In the genomic region with DNA sequence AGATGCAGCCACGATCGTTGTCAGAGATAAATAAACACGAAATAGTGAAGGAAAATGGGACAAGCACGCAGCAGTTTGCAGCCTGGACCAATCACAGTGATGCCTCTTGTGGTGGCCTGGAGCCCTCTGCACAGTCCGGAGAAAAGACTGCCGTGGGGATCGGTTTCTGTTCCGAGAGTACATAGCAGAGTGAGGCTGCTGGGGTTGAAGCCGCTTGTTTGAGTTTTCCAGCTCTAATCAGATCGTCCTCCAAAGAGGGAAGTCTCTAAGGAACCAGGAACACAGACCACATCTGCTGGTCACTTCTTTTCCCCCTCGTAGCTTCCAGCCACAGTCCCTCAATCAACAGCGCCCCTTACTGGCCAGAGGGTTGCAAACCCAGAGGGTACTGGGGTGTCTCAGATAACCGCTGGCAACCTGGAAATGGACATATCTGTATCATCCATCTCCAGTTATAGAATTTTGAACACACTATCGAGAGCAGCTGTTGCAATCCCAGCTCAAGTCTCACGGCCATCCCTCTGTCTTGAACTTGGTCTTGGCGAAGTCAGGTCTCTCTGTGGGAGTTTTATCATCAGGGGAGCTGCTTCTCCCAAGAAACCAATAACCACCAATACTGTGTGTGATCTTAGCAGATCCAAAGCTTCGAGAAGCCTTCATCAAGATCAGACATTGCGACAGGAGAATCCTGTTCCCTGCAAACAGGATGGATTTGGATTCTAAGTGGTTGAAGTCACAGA, we compare ENCODE assay signal across 8 cellular contexts. TPM values are rescaled to one million over a fixed set of nuclear protein-coding genes. Genes with fewer than 3 reads are reported as not detected.
A peak's percentile ranks its signal among the peaks of the same experiment; 100 is the strongest.
DNase-seq lines count a peak whose midpoint lies in the region; ATAC-seq and TF ChIP-seq lines count a peak whose summit lies in the region.

No MANE protein-coding gene starts in this region.

- peak; percentile 28 for DNase-seq in COR-L47 (lab: John Stamatoyannopoulos, UW)
- peak; percentile 59 for DNase-seq in NCI-H69 (lab: John Stamatoyannopoulos, UW)
- DNase-seq in activated CD8-positive, alpha-beta memory T cell treated with anti-CD3 and anti-CD28 coated beads, Interleukin-2, amount 50 U/mL, for 1 hour (ENCODE audit: extremely low read depth): peak; percentile 8
- DNase-seq in endothelial cell (ENCODE audit: low spot score): peak; percentile 88
- DNase-seq in middle frontal gyrus (ENCODE audit: extremely low spot score, low spot score): peak; percentile 75
- peak; percentile 4 to 30 for DNase-seq in stimulated activated CD8-positive, alpha-beta memory T cell treated with anti-CD3 and anti-CD28 coated beads, Interleukin-2, amount 100 ng/mL, for 1 hour (ENCODE audit: low read depth in 2 of 2)

- CTCF ChIA-PET in HEK293 (lab: Yijun Ruan, JAX): interaction anchor here (0.6 to 6.9 kb wide), 79 partner anchors 8 to 725 kb away, joined by 3 to 127 read pairs (median 4); partner anchors contain the start of genes DONSON and OLIG2

- H3K36me3 Mint-ChIP-seq in endothelial cell (ENCODE audit: low read depth, unreplicated experiment): no peaks in the 10 kb centered on the region

- no peaks in the 10 kb centered on the region for H3K36me3 ChIP-seq in HEK293 (ENCODE audit: control insufficient read depth in 2 of 2, insufficient read depth in 1 of 2, low read length in 2 of 2)

- H3K4me1 Mint-ChIP-seq in endothelial cell (ENCODE audit: unreplicated experiment): no peaks in the 10 kb centered on the region

- peak overlapping the region; percentile 11 for H3K4me3 ChIP-seq in HEK293 (ENCODE audit: low read depth, low read length)

- H3K27ac ChIP-seq in HEK293 (ENCODE audit: extremely low read depth, low read depth, low read length): no peak overlapping the region

- POLR2A ChIA-PET in HEK293 (lab: Yijun Ruan, JAX): interaction anchor here (1.2 kb wide), 1 partner anchor 102 kb away, joined by 3 read pairs; the partner anchor contains the start of gene OLIG2

- no peak overlapping the region for H3K27ac Mint-ChIP-seq in endothelial cell (ENCODE audit: unreplicated experiment)

- ATAC-seq in HG02981 (IDR thresholded peaks at IDR 0.05; ENCODE audit: unreplicated experiment): no peak

- H3K9me3 ChIP-seq in HEK293 (ENCODE audit: control insufficient read depth, insufficient read depth, low read depth, low read length): no peaks in the 10 kb centered on the region

- no peaks in the 10 kb centered on the region for H3K4me1 ChIP-seq in HEK293 (ENCODE audit: control insufficient read depth, insufficient read depth, low read length)

- no peaks in the 10 kb centered on the region for H3K9me3 Mint-ChIP-seq in endothelial cell (ENCODE audit: unreplicated experiment)

- H3K27me3 Mint-ChIP-seq in endothelial cell (ENCODE audit: unreplicated experiment): peaks cover 1% of the 10 kb centered on the region

- H3K4me3 Mint-ChIP-seq in endothelial cell (ENCODE audit: unreplicated experiment): peak overlapping the region; percentile 33

- TF ChIP-seq CTCF in HEK293 (tag by site-specific recombination; IDR thresholded peaks at IDR 0.05) (peak; percentile 84), endothelial cell (IDR thresholded peaks at IDR 0.05; ENCODE audit: unreplicated experiment) (peak; percentile 70)

TF ChIP-seq in HEK293, 187 proteins besides CTCF, POLR2A, EP300 and RAD21 (continues in another document):
- peak; percentile 43; the same call in 1 of the 2 replicates for TF ChIP-seq IKZF3 (tag by site-specific recombination; IDR thresholded peaks at IDR 0.05)
- TF ChIP-seq BCL11A (tag by site-specific recombination; IDR thresholded peaks at IDR 0.05; ENCODE audit: low read depth): peak; percentile 75; the same call in 1 of the 2 replicates
- TF ChIP-seq ZFP69B (tag by site-specific recombination; IDR thresholded peaks at IDR 0.05): no peak
- TF ChIP-seq, protein P1, sequence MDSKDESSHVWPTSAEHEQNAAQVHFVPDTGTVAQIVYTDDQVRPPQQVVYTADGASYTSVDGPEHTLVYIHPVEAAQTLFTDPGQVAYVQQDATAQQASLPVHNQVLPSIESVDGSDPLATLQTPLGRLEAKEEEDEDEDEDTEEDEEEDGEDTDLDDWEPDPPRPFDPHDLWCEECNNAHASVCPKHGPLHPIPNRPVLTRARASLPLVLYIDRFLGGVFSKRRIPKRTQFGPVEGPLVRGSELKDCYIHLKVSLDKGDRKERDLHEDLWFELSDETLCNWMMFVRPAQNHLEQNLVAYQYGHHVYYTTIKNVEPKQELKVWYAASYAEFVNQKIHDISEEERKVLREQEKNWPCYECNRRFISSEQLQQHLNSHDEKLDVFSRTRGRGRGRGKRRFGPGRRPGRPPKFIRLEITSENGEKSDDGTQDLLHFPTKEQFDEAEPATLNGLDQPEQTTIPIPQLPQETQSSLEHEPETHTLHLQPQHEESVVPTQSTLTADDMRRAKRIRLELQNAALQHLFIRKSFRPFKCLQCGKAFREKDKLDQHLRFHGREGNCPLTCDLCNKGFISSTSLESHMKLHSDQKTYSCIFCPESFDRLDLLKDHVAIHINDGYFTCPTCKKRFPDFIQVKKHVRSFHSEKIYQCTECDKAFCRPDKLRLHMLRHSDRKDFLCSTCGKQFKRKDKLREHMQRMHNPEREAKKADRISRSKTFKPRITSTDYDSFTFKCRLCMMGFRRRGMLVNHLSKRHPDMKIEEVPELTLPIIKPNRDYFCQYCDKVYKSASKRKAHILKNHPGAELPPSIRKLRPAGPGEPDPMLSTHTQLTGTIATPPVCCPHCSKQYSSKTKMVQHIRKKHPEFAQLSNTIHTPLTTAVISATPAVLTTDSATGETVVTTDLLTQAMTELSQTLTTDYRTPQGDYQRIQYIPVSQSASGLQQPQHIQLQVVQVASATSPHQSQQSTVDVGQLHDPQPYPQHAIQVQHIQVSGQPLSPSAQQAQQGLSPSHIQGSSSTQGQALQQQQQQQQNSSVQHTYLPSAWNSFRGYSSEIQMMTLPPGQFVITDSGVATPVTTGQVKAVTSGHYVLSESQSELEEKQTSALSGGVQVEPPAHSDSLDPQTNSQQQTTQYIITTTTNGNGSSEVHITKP (tag by site-specific recombination; IDR thresholded peaks at IDR 0.05): peak; percentile 40; the same call in 1 of the 2 replicates
- TF ChIP-seq KLF17 (tag by site-specific recombination; IDR thresholded peaks at IDR 0.05): peak; percentile 39; the same call in 1 of the 2 replicates
- peak; percentile 31; the same call in 1 of the 2 replicates for TF ChIP-seq SP7 (tag by site-specific recombination; IDR thresholded peaks at IDR 0.05)
- 0 out of 2 replicates have a peak, but pooled peaks have one; percentile 20 for TF ChIP-seq ZNF394 (tag by site-specific recombination; IDR thresholded peaks at IDR 0.05; ENCODE audit: borderline replicate concordance)
- TF ChIP-seq GLIS1 (tag by site-specific recombination; IDR thresholded peaks at IDR 0.05): peak; percentile 50
- TF ChIP-seq, protein P2, sequence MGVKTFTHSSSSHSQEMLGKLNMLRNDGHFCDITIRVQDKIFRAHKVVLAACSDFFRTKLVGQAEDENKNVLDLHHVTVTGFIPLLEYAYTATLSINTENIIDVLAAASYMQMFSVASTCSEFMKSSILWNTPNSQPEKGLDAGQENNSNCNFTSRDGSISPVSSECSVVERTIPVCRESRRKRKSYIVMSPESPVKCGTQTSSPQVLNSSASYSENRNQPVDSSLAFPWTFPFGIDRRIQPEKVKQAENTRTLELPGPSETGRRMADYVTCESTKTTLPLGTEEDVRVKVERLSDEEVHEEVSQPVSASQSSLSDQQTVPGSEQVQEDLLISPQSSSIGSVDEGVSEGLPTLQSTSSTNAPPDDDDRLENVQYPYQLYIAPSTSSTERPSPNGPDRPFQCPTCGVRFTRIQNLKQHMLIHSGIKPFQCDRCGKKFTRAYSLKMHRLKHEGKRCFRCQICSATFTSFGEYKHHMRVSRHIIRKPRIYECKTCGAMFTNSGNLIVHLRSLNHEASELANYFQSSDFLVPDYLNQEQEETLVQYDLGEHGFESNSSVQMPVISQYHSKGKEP (tag by site-specific recombination; IDR thresholded peaks at IDR 0.05): peak; percentile 7; the same call in 1 of the 2 replicates
- TF ChIP-seq ZBTB20 (tag by site-specific recombination; IDR thresholded peaks at IDR 0.05): 0 out of 2 replicates have a peak, but pooled peaks have one; percentile 22
- TF ChIP-seq ZNF654 (tag by site-specific recombination; IDR thresholded peaks at IDR 0.05; ENCODE audit: low read depth): peak; percentile 98
- TF ChIP-seq ZNF561 (tag by site-specific recombination; IDR thresholded peaks at IDR 0.05; ENCODE audit: borderline replicate concordance): 0 out of 2 replicates have a peak, but pooled peaks have one; percentile 38
- TF ChIP-seq, protein P3, sequence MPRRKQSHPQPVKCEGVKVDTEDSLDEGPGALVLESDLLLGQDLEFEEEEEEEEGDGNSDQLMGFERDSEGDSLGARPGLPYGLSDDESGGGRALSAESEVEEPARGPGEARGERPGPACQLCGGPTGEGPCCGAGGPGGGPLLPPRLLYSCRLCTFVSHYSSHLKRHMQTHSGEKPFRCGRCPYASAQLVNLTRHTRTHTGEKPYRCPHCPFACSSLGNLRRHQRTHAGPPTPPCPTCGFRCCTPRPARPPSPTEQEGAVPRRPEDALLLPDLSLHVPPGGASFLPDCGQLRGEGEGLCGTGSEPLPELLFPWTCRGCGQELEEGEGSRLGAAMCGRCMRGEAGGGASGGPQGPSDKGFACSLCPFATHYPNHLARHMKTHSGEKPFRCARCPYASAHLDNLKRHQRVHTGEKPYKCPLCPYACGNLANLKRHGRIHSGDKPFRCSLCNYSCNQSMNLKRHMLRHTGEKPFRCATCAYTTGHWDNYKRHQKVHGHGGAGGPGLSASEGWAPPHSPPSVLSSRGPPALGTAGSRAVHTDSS (tag by site-specific recombination; IDR thresholded peaks at IDR 0.05): no peak
- TF ChIP-seq ZBTB21 (tag by site-specific recombination; IDR thresholded peaks at IDR 0.05): 0 out of 2 replicates have a peak, but pooled peaks have one; percentile 37
- TF ChIP-seq ZNF600 (tag by site-specific recombination; IDR thresholded peaks at IDR 0.05): peak; percentile 52; the same call in 1 of the 2 replicates
- 0 out of 2 replicates have a peak, but pooled peaks have one; percentile 38 for TF ChIP-seq ZXDB (tag by site-specific recombination; IDR thresholded peaks at IDR 0.05)
- 0 out of 2 replicates have a peak, but pooled peaks have one; percentile 25 for TF ChIP-seq SP3 (tag by site-specific recombination; IDR thresholded peaks at IDR 0.05)

RNA-seq across cellular contexts. Expression of gene OLIG1, which starts 57.4 kb away (rescaled TPM):
- total RNA-seq in endothelial cell (ENCODE audit: unreplicated experiment): 0.67 TPM

Comparison
In these comparisons a context has a peak if more than half of its experiments do, and no peak if none do; other contexts are left out.
1. DNase-seq: peak in every context shown above with its lines; median percentile 88 in endothelial cell; 75 in middle frontal gyrus; 59 in NCI-H69; 28 in COR-L47; 17 in stimulated activated CD8-positive, alpha-beta memory T cell treated with anti-CD3 and anti-CD28 coated beads, Interleukin-2, amount 100 ng/mL, for 1 hour; 8 in activated CD8-positive, alpha-beta memory T cell treated with anti-CD3 and anti-CD28 coated beads, Interleukin-2, amount 50 U/mL, for 1 hour.